ENCODE assay signal across 8 cellular contexts in genomic region chr1:210233216-210233494, GRCh38. TPM values are rescaled to one million over a fixed set of nuclear protein-coding genes. Genes with fewer than 3 reads are reported as not detected.
DNase-seq lines count a peak whose midpoint lies in the region; ATAC-seq, FAIRE-seq and TF ChIP-seq lines count a peak whose summit lies in the region.

No MANE protein-coding gene starts in this region.

- H3K9ac ChIP-seq in stomach smooth muscle (ENCODE audit: low read length in 2 of 2) = peak overlapping the region; percentile 74 to 80

- H3K27ac ChIP-seq in A549 (peak overlapping the region; percentile 37 to 85; a peak in 5 of 6 replicates), stomach smooth muscle (ENCODE audit: low read length) (peak overlapping the region; percentile 95)

- TF ChIP-seq POLR2A in A549 (IDR thresholded peaks at IDR 0.05; ENCODE audit: low read length) = no peak

- H3K9me3 ChIP-seq in A549 (no peaks in the 10 kb centered on the region), stomach smooth muscle (ENCODE audit: control insufficient read depth in 2 of 2, low read length in 2 of 2) (no peaks in the 10 kb centered on the region)

- no peak for TF ChIP-seq RAD21 in A549 (conservative IDR thresholded peaks at IDR 0.05 in 1 of 2, IDR thresholded peaks at IDR 0.05 in 1 of 2)

- peak; percentile 64 to 78 for ATAC-seq in A549

- DNase-seq in A549 (ENCODE audit: low read depth in 1 of 2, low spot score in 1 of 2) (no peak), HFF-Myc (ENCODE audit: extremely low read depth, low read depth) (no peak), cardiac fibroblast (ENCODE audit: low read depth in 2 of 2) (no peak), left kidney (ENCODE audit: low read depth, low spot score) (peak; percentile 61), superior temporal gyrus (ENCODE audit: extremely low spot score) (no peak), HuH-7.5 (ENCODE audit: low spot score) (no peak)
- DNase-seq in activated CD4-positive, CD25-positive, alpha-beta regulatory T cell treated with anti-CD3 and anti-CD28 coated beads, Interleukin-2, amount 50 U/mL, for 72 hours = no peak

- H3K4me1 ChIP-seq in A549 (peaks cover 8% of the 10 kb centered on the region; the same call in 1 of the 3 replicates), stomach smooth muscle (ENCODE audit: control insufficient read depth, insufficient read depth, low read length) (peaks cover 28% of the 10 kb centered on the region)

- 0% methylated on average over 3 of the region's 26 CpGs for WGBS in A549 (ENCODE audit: missing lambda C conversion rate)

- TF ChIP-seq CTCF in A549 (IDR thresholded peaks at IDR 0.05) (no peak), HFF-Myc (IDR thresholded peaks at IDR 0.05; ENCODE audit: low read depth, low read length, missing control alignments) (no peak), cardiac fibroblast (IDR thresholded peaks at IDR 0.05; ENCODE audit: low read depth, low read length) (no peak)

- no peaks in the 10 kb centered on the region for H3K36me3 ChIP-seq in stomach smooth muscle (ENCODE audit: control insufficient read depth in 2 of 2, insufficient read depth in 2 of 2, low read length in 2 of 2)

- TF ChIP-seq EP300 in A549 (IDR thresholded peaks at IDR 0.05) = no peak

- no peaks in the 10 kb centered on the region for H3K27me3 ChIP-seq in stomach smooth muscle (ENCODE audit: control insufficient read depth in 1 of 2, insufficient read depth in 2 of 2, low read length in 2 of 2)

- FAIRE-seq in A549 (lab: Jason Lieb, UNC) = no peak

- CTCF ChIA-PET in A549 (lab: Yijun Ruan, JAX) = interaction anchor here (0.7 to 1.3 kb wide), 2 partner anchors 18 to 26 kb away, joined by 3 to 4 read pairs; no protein-coding TSS in a partner anchor

- H3K4me3 ChIP-seq in A549 = peak overlapping the region; percentile 59
- H3K4me3 ChIP-seq in HFF-Myc (replicated peaks; ENCODE audit: low read depth, low read length) = peak overlapping the region; percentile 74
- peak overlapping the region; percentile 64 to 69 for H3K4me3 ChIP-seq in cardiac fibroblast (replicated peaks in 1 of 2; ENCODE audit: low read depth in 2 of 2, low read length in 2 of 2)
- H3K4me3 ChIP-seq in stomach smooth muscle (ENCODE audit: low read length in 2 of 2) = peak overlapping the region; percentile 78 to 85

- H3K4me2 ChIP-seq in A549 = peak overlapping the region; percentile 99

- POLR2A ChIA-PET in A549 (lab: Yijun Ruan, JAX) = no interaction called here

TF ChIP-seq in A549, 52 proteins besides CTCF, POLR2A, EP300 and RAD21:
- peak; percentile 16; the same call in 1 of the 2 replicates for TF ChIP-seq MAX (IDR thresholded peaks at IDR 0.05)
- TF ChIP-seq, protein P1, sequence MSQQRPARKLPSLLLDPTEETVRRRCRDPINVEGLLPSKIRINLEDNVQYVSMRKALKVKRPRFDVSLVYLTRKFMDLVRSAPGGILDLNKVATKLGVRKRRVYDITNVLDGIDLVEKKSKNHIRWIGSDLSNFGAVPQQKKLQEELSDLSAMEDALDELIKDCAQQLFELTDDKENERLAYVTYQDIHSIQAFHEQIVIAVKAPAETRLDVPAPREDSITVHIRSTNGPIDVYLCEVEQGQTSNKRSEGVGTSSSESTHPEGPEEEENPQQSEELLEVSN (IDR thresholded peaks at IDR 0.05; ENCODE audit: borderline replicate concordance, low read depth) = 0 out of 2 replicates have a peak, but pooled peaks have one; percentile 15
- no peak for TF ChIP-seq CEBPB (IDR thresholded peaks at IDR 0.05)
- no peak for TF ChIP-seq USF2 (IDR thresholded peaks at IDR 0.05)
TF ChIP-seq in A549: peak in this region for 2.

RNA-seq across cellular contexts. Expression of gene SERTAD4, which starts 0.6 kb away (rescaled TPM):
- polyA plus RNA-seq in A549 (2011; rRNA removed) = 0.62 and 0.77 TPM in 2 replicates
- 0.33 and 0.43 TPM in 2 replicates for polyA plus RNA-seq in A549 (2012; cell fraction: cytosol; rRNA removed)
- 0.12 and 0.22 TPM in 2 replicates for polyA plus RNA-seq in A549 (2012; cell fraction: nucleus; rRNA removed)
- 0.71 to 1.3 TPM (median 0.87 TPM) in 3 replicates for polyA plus RNA-seq in A549 (2017; fragmentation: RNase III; extraction: RNeasy Plus Mini Kit Qiagen cat#74134 plus additional on column Dnase treatment)
- polyA minus RNA-seq in A549 (2011; rRNA and poly(A)+ RNA removed) = 0.44 and 0.62 TPM in 2 replicates
